ENCODE assay signal across 16 cellular contexts in the genomic region with DNA sequence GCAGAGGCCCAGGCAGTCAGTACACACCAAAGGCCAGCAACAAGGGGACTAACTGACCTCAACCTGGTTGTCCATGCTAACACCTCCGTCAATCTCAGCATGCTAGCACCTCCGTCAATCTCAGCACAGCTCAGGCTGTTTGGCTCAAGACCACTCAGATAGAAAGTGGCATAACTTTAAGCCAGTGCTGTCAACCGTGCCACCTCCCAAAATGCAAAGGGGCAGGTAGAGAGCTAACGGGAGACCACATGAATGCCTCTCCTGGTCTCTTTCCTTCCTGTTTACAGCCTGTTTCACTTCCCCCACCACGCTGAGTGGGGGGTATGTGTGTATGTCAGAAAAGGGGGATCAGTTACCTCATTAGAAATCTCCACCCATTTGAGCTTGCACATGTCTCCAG. TPM values are rescaled to one million over a fixed set of nuclear protein-coding genes. Genes with fewer than 3 reads are reported as not detected.
A peak's percentile ranks its signal among the peaks of the same experiment; 100 is the strongest.
DNase-seq lines count a peak whose midpoint lies in the region; ATAC-seq lines count a peak whose summit lies in the region.
"Had no signal": no experiment of that assay in that cellular context is flagged by ENCODE, and none has a peak within 500 bp of the region (broad histone marks: within the 10 kb centered on the region; RNA-seq: fewer than 3 reads in every experiment).

No MANE protein-coding gene starts in this region.

- H3K36me3 Mint-ChIP-seq in activated CD4-positive, alpha-beta T cell treated with anti-CD3 and anti-CD28 coated beads, Interleukin-2, amount 10 ng/mL, durations not matched to agents 7 days and 5 days (ENCODE audit: low read depth): peaks cover 49% of the 10 kb centered on the region
- peaks cover 50% of the 10 kb centered on the region for H3K36me3 Mint-ChIP-seq in stimulated activated memory B cell treated with anti-CD40 and anti-IgM and Interleukin-4, amounts not matched to agents 10 μg/mL and 1 μg/mL and 100 μg/mL, for 72 hours

- peaks cover 58% of the 10 kb centered on the region for H3K36me3 ChIP-seq in KOPT-K1 (ENCODE audit: insufficient read depth, low read length)

- peak overlapping the region; percentile 97 for H3K27ac ChIP-seq in KOPT-K1 (ENCODE audit: low read depth, low read length, poor library complexity, severe bottlenecking)
- H3K27ac ChIP-seq: left ventricle myocardium inferior, pancreas had no signal

- CTCF ChIA-PET in activated CD4-positive, alpha-beta T cell treated with anti-CD3 and anti-CD28 coated beads, Interleukin-2, amount 10 ng/mL, durations not matched to agents 7 days and 5 days (lab: Charles Lee): interaction anchor here (1.0 to 3.1 kb wide), 7 partner anchors 12 to 147 kb away, joined by 3 to 15 read pairs (median 5); a partner anchor contains a TSS

- ATAC-seq in stimulated activated memory B cell treated with anti-CD40 and anti-IgM and Interleukin-4, amounts not matched to agents 10 μg/mL and 1 μg/mL and 100 μg/mL, for 72 hours: peak; percentile 49
- ATAC-seq in GM21528 (IDR thresholded peaks at IDR 0.05; ENCODE audit: low FRiP score, unreplicated experiment): no peak
- no peak for ATAC-seq in HG03378 (IDR thresholded peaks at IDR 0.05; ENCODE audit: unreplicated experiment)
- ATAC-seq: pancreas had no signal

- POLR2A ChIA-PET in activated CD4-positive, alpha-beta T cell treated with anti-CD3 and anti-CD28 coated beads, Interleukin-2, amount 10 ng/mL, durations not matched to agents 7 days and 5 days (lab: Charles Lee): interaction anchor here (0.6 to 1.1 kb wide), 2 partner anchors 12 to 18 kb away, joined by 3 to 4 read pairs; no protein-coding TSS in a partner anchor

- DNase-seq in activated CD4-positive, alpha-beta T cell treated with anti-CD3 and anti-CD28 coated beads, Interleukin-2, amount 10 ng/mL, durations not matched to agents 7 days and 5 days: peak; percentile 72
- DNase-seq in activated CD4-positive, alpha-beta T cell treated with anti-CD3 and anti-CD28 coated beads, Interleukin-2, amount 50 U/mL, for 4 hours: no peak
- DNase-seq in activated T-helper 1 cell treated with Interleukin-2 at 50 U/mL for 16 hours (ENCODE audit: low read depth) (peak; percentile 29), pons (ENCODE audit: low spot score) (no peak)
- DNase-seq: ACHN; left ventricle myocardium inferior; NCI-H1436 treated with DMSO at 0.1 percent for 48 hours; pancreas; stimulated activated CD4-positive, alpha-beta T cell treated with anti-CD3 and anti-CD28 coated beads, Interleukin-4, amount 100 ng/mL, for 1 hour; T-helper 9 cell had no signal

- H3K9me3 ChIP-seq in KOPT-K1 (ENCODE audit: insufficient read depth, low read length, poor library complexity, severe bottlenecking): no peaks in the 10 kb centered on the region
- H3K9me3 ChIP-seq: left ventricle myocardium inferior, pancreas had no signal

- peak overlapping the region; percentile 88 for H3K4me3 Mint-ChIP-seq in activated CD4-positive, alpha-beta T cell treated with anti-CD3 and anti-CD28 coated beads, Interleukin-2, amount 10 ng/mL, durations not matched to agents 7 days and 5 days
- peak overlapping the region; percentile 89 for H3K4me3 Mint-ChIP-seq in stimulated activated memory B cell treated with anti-CD40 and anti-IgM and Interleukin-4, amounts not matched to agents 10 μg/mL and 1 μg/mL and 100 μg/mL, for 72 hours

- H3K9me3 Mint-ChIP-seq in activated CD4-positive, alpha-beta T cell treated with anti-CD3 and anti-CD28 coated beads, Interleukin-2, amount 10 ng/mL, durations not matched to agents 7 days and 5 days: no peaks in the 10 kb centered on the region
- H3K9me3 Mint-ChIP-seq in stimulated activated memory B cell treated with anti-CD40 and anti-IgM and Interleukin-4, amounts not matched to agents 10 μg/mL and 1 μg/mL and 100 μg/mL, for 72 hours: no peaks in the 10 kb centered on the region
- H3K9me3 Mint-ChIP-seq: type B pancreatic cell had no signal

- no peaks in the 10 kb centered on the region for H3K27me3 Mint-ChIP-seq in activated CD4-positive, alpha-beta T cell treated with anti-CD3 and anti-CD28 coated beads, Interleukin-2, amount 10 ng/mL, durations not matched to agents 7 days and 5 days
- H3K27me3 Mint-ChIP-seq in stimulated activated memory B cell treated with anti-CD40 and anti-IgM and Interleukin-4, amounts not matched to agents 10 μg/mL and 1 μg/mL and 100 μg/mL, for 72 hours: no peaks in the 10 kb centered on the region
- H3K27me3 Mint-ChIP-seq: type B pancreatic cell had no signal

- peak overlapping the region; percentile 92 for H3K27ac Mint-ChIP-seq in activated CD4-positive, alpha-beta T cell treated with anti-CD3 and anti-CD28 coated beads, Interleukin-2, amount 10 ng/mL, durations not matched to agents 7 days and 5 days
- peak overlapping the region; percentile 79 for H3K27ac Mint-ChIP-seq in stimulated activated memory B cell treated with anti-CD40 and anti-IgM and Interleukin-4, amounts not matched to agents 10 μg/mL and 1 μg/mL and 100 μg/mL, for 72 hours

- peaks cover 45% of the 10 kb centered on the region for H3K4me1 Mint-ChIP-seq in activated CD4-positive, alpha-beta T cell treated with anti-CD3 and anti-CD28 coated beads, Interleukin-2, amount 10 ng/mL, durations not matched to agents 7 days and 5 days
- peaks cover 63% of the 10 kb centered on the region for H3K4me1 Mint-ChIP-seq in stimulated activated memory B cell treated with anti-CD40 and anti-IgM and Interleukin-4, amounts not matched to agents 10 μg/mL and 1 μg/mL and 100 μg/mL, for 72 hours

RNA-seq across cellular contexts. Expression of a gene that starts 3.3 kb away (rescaled TPM):
- total RNA-seq in activated CD4-positive, alpha-beta T cell treated with anti-CD3 and anti-CD28 coated beads, Interleukin-2, amount 10 ng/mL, durations not matched to agents 7 days and 5 days: 100 to 1,000 TPM; 186 to 195 TPM

RNA-seq across cellular contexts. Expression of a gene that starts 16.5 kb away (rescaled TPM):
- 100 to 1,000 TPM; 110 to 112 TPM for total RNA-seq in activated CD4-positive, alpha-beta T cell treated with anti-CD3 and anti-CD28 coated beads, Interleukin-2, amount 10 ng/mL, durations not matched to agents 7 days and 5 days

RNA-seq across cellular contexts. Expression of a gene that starts 29.4 kb away (rescaled TPM):
- 10 to 100 TPM; 36.6 to 37.1 TPM for total RNA-seq in activated CD4-positive, alpha-beta T cell treated with anti-CD3 and anti-CD28 coated beads, Interleukin-2, amount 10 ng/mL, durations not matched to agents 7 days and 5 days

RNA-seq across cellular contexts. Expression of a gene that starts 45.7 kb away (rescaled TPM):
- under 1 TPM in 1 of 2 experiments, not detected in 1; 0.30 TPM for total RNA-seq in activated CD4-positive, alpha-beta T cell treated with anti-CD3 and anti-CD28 coated beads, Interleukin-2, amount 10 ng/mL, durations not matched to agents 7 days and 5 days

RNA-seq across cellular contexts. Expression of a gene that starts 51.8 kb away (rescaled TPM):
- not detected for total RNA-seq in activated CD4-positive, alpha-beta T cell treated with anti-CD3 and anti-CD28 coated beads, Interleukin-2, amount 10 ng/mL, durations not matched to agents 7 days and 5 days
- total RNA-seq: glomerular endothelial cell, left ventricle myocardium inferior had no signal

Comparison
In these comparisons a context has a peak if more than half of its experiments do, and no peak if none do; other contexts are left out.
1. DNase-seq: peak in activated CD4-positive, alpha-beta T cell treated with anti-CD3 and anti-CD28 coated beads, Interleukin-2, amount 10 ng/mL, durations not matched to agents 7 days and 5 days (single experiment) and activated T-helper 1 cell treated with Interleukin-2 at 50 U/mL for 16 hours (single experiment); none in activated CD4-positive, alpha-beta T cell treated with anti-CD3 and anti-CD28 coated beads, Interleukin-2, amount 50 U/mL, for 4 hours (0 of 2) and pons (single experiment).